ENCODE assay signal across 1 cellular context in the genomic region with DNA sequence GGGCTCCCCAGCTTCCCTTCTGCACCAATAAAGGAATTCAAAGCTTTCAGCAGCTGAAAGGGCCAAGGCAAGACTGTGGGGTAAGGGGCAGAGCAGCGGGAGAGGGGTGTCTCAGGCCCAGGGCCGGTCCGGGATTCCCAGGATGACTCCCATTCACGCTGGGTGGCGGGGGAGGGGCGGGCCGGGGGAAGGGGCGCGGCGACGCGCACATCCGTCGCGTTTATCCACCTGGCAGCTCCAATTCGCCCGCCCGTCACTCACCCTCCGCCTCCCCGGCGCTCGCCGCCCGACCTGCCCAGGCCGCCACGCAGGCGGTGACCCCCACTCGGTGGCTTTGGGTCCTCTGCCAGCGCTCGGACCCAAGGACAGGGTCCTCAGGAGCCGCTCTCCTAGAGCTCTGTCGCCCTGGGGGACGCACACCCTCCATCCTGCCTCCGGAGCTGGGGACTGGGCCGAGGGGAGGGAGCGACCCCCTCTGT.
TF ChIP-seq lines count a peak whose summit lies in the region.

No MANE protein-coding gene starts in this region.

TF ChIP-seq in SK-N-SH, 30 proteins besides CTCF, POLR2A, EP300 and RAD21 (continued from another document):
- TF ChIP-seq REST (IDR thresholded peaks at IDR 0.05; ENCODE audit: low read depth, low read length) (no peak), NRF1 (IDR thresholded peaks at IDR 0.05; ENCODE audit: low read depth, low read length) (no peak), TEAD4 (IDR thresholded peaks at IDR 0.05; ENCODE audit: borderline replicate concordance, insufficient read depth) (no peak)
